Comparison of ENCODE assay signal across 17 cellular contexts in genomic region chr16:15658149-15658548, GRCh38. TPM values are rescaled to one million over a fixed set of nuclear protein-coding genes. Genes with fewer than 3 reads are reported as not detected.
DNase-seq lines count a peak whose midpoint lies in the region; ATAC-seq, FAIRE-seq and TF ChIP-seq lines count a peak whose summit lies in the region.
"Had no signal": no experiment of that assay in that cellular context is flagged by ENCODE, and none has a peak within 500 bp of the region (broad histone marks: within the 10 kb centered on the region; RNA-seq: fewer than 3 reads in every experiment).

No MANE protein-coding gene starts in this region.

- TF ChIP-seq CTCF in HCT116 (IDR thresholded peaks at IDR 0.05 in 2 of 3, conservative IDR thresholded peaks at IDR 0.05 in 1 of 3; ENCODE audit: borderline replicate concordance in 1 of 3, insufficient read depth in 1 of 3, low read depth in 2 of 3, low read length in 2 of 3) (no peak), GM12878 (IDR thresholded peaks at IDR 0.05 in 2 of 3, conservative IDR thresholded peaks at IDR 0.05 in 1 of 3; ENCODE audit: control insufficient read depth in 2 of 3, extremely low read depth in 1 of 3, insufficient read depth in 1 of 3, low read depth in 3 of 3, low read length in 3 of 3) (no peak), spleen (IDR thresholded peaks at IDR 0.05 in 8 of 11, conservative IDR thresholded peaks at IDR 0.05 in 3 of 11) (no peak)

- SMC1A ChIA-PET in GM12878 (lab: Charles Lee; ENCODE audit: uncharacterized antibody, unreplicated experiment) = interaction anchor here (1.0 to 4.1 kb wide), 2 partner anchors 14 to 20 kb away, joined by 4 to 43 read pairs; partner anchors contain the start of gene MARF1

- in situ Hi-C loops in GM12878 (cut with MboI) = no loop called here

- RAD21 ChIA-PET in HCT116 (lab: Charles Lee; ENCODE audit: low non-redundant PET in 1 of 2, low total read pairs in 2 of 2, uncharacterized antibody in 2 of 2, unreplicated experiment in 2 of 2) (no interaction called here), GM12878 (lab: Charles Lee; ENCODE audit: unreplicated experiment) (interaction anchor here (0.7 to 1.8 kb wide), 5 partner anchors 7 to 26 kb away, joined by 3 to 5 read pairs (median 3); partner anchors contain the start of gene MARF1)

- peaks cover 30% of the 10 kb centered on the region for H3K4me1 Mint-ChIP-seq in T-helper 2 cell treated with Interferon-gamma antibody and Interleukin-4, amounts not matched to agents 5 μg/mL and 100 μg/mL, for 36 hours (ENCODE audit: low read depth)

- TF ChIP-seq POLR2A in HCT116 (IDR thresholded peaks at IDR 0.05; ENCODE audit: borderline replicate concordance, extremely low read depth, insufficient read depth, insufficient read length) (no peak), GM12878 (IDR thresholded peaks at IDR 0.05; ENCODE audit: low read depth, low read length) (no peak), spleen (IDR thresholded peaks at IDR 0.05) (no peak)

- BruUV-seq in HCT116 (replicated peaks; lab: Mats Ljungman, UMichigan) = no TSS peak
- BruUV-seq in GM12878 (replicated peaks; lab: Mats Ljungman, UMichigan) = no TSS peak

- no peaks in the 10 kb centered on the region for H3K9me3 Mint-ChIP-seq in T-helper 2 cell treated with Interferon-gamma antibody and Interleukin-4, amounts not matched to agents 5 μg/mL and 100 μg/mL, for 36 hours

- peaks cover 38% of the 10 kb centered on the region for H3K36me3 Mint-ChIP-seq in T-helper 2 cell treated with Interferon-gamma antibody and Interleukin-4, amounts not matched to agents 5 μg/mL and 100 μg/mL, for 36 hours (ENCODE audit: low read depth)

- H3K9ac ChIP-seq in HCT116 (ENCODE audit: low read length) (no peak overlapping the region), GM12878 (ENCODE audit: control insufficient read depth, insufficient read depth, low read length) (no peak overlapping the region)

- DNase-seq in T-helper 2 cell treated with Interferon-gamma antibody and Interleukin-4, amounts not matched to agents 5 μg/mL and 100 μg/mL, for 36 hours (ENCODE audit: low spot score) = no peak
- DNase-seq in T-helper 2 cell = no peak
- no peak for DNase-seq in HCT116 (ENCODE audit: low read depth, low spot score)
- no peak for DNase-seq in GM12878 (ENCODE audit: low read depth, low spot score)
- peak; percentile 30 for DNase-seq in spleen
- no peak for DNase-seq in cortex of kidney (lab: John Stamatoyannopoulos, UW)
- no peak for DNase-seq in right cardiac atrium
- DNase-seq: activated T-cell treated with anti-CD3 and anti-CD28 coated beads, Interleukin-2, amount 50 U/mL, for 1 hour; GF-D8; mucosa of descending colon; NCI-H187; NCI-H526 had no signal

- no peak overlapping the region for H2AFZ ChIP-seq in HCT116 (ENCODE audit: low read depth, low read length, poor library complexity, severe bottlenecking)
- H2AFZ ChIP-seq in GM12878 (ENCODE audit: control insufficient read depth, low read depth, low read length) = no peak overlapping the region

- H3K27ac ChIP-seq in HCT116 (ENCODE audit: low read depth, low read length) = no peak overlapping the region
- no peak overlapping the region for H3K27ac ChIP-seq in GM12878 (ENCODE audit: control insufficient read depth, insufficient read depth)
- peak overlapping the region in 5 of 8 donors; percentile 41 to 83 (median 70) for H3K27ac ChIP-seq in spleen
- H3K27ac ChIP-seq in right cardiac atrium (ENCODE audit: low read length) = no peak overlapping the region
- H3K27ac ChIP-seq: coronary artery had no signal

- H3K4me2 ChIP-seq in HCT116 (ENCODE audit: low read length) (no peak overlapping the region), GM12878 (ENCODE audit: control insufficient read depth, insufficient read depth) (peak overlapping the region; percentile 47)

- ATAC-seq in HCT116 (peak; percentile 47), GM12878 (peak; percentile 84), HG02623 (IDR thresholded peaks at IDR 0.05; ENCODE audit: unreplicated experiment) (no peak), right cardiac atrium (no peak)
- ATAC-seq: mucosa of descending colon had no signal

- no peak for TF ChIP-seq RAD21 in HCT116 (IDR thresholded peaks at IDR 0.05; ENCODE audit: low read depth)
- TF ChIP-seq RAD21 in GM12878 (IDR thresholded peaks at IDR 0.05; ENCODE audit: insufficient read depth, low read depth, low read length) = no peak

- H3K9me3 ChIP-seq in HCT116 (ENCODE audit: control insufficient read depth in 1 of 2, insufficient read depth in 1 of 2, low read depth in 1 of 2, low read length in 2 of 2) (no peaks in the 10 kb centered on the region), GM12878 (replicated peaks; ENCODE audit: control insufficient read depth, insufficient read depth, low read length) (no peaks in the 10 kb centered on the region), spleen (no peaks in the 10 kb centered on the region), right cardiac atrium (ENCODE audit: control insufficient read depth, low read length) (no peaks in the 10 kb centered on the region)
- H3K9me3 ChIP-seq: mucosa of descending colon had no signal

- peak overlapping the region; percentile 55 for H3K27ac Mint-ChIP-seq in T-helper 2 cell treated with Interferon-gamma antibody and Interleukin-4, amounts not matched to agents 5 μg/mL and 100 μg/mL, for 36 hours

- no peaks in the 10 kb centered on the region for H3K9me2 ChIP-seq in HCT116 (ENCODE audit: insufficient read depth)

- FAIRE-seq in GM12878 (lab: Jason Lieb, UNC) = no peak
- FAIRE-seq: A204.1, astrocyte, RCC 7860 had no signal

- no peak for TF ChIP-seq EP300 in GM12878 (IDR thresholded peaks at IDR 0.05; ENCODE audit: borderline replicate concordance in 1 of 2, control insufficient read depth in 1 of 2, low read depth in 2 of 2, low read length in 2 of 2)

- H3K79me2 ChIP-seq in HCT116 (ENCODE audit: insufficient read depth, low read length) (peaks cover 88% of the 10 kb centered on the region), GM12878 (ENCODE audit: control insufficient read depth, insufficient read depth, low read length) (peaks cover 84% of the 10 kb centered on the region)

- H3K27me3 ChIP-seq in HCT116 (ENCODE audit: insufficient read depth, low read length) (no peaks in the 10 kb centered on the region), GM12878 (replicated peaks in 1 of 2; ENCODE audit: control insufficient read depth in 2 of 2, insufficient read depth in 2 of 2, low read length in 1 of 2) (no peaks in the 10 kb centered on the region), spleen (replicated peaks in 1 of 7) (no peaks in the 10 kb centered on the region), right cardiac atrium (ENCODE audit: control insufficient read depth, insufficient read depth) (no peaks in the 10 kb centered on the region)

- no peak overlapping the region for H3K4me3 Mint-ChIP-seq in T-helper 2 cell treated with Interferon-gamma antibody and Interleukin-4, amounts not matched to agents 5 μg/mL and 100 μg/mL, for 36 hours

- H4K20me1 ChIP-seq in HCT116 (ENCODE audit: insufficient read depth) (no peaks in the 10 kb centered on the region), GM12878 (ENCODE audit: control insufficient read depth, insufficient read depth) (peaks cover 3% of the 10 kb centered on the region; the same call in 1 of the 2 replicates)

- 38% methylated on average over 6 of the region's 6 CpGs for WGBS in GM12878 (ENCODE audit: insufficient coverage, insufficient replicate concordance, low lambda C conversion rate, missing lambda C conversion rate)
- 82 to 92% (median 90%) methylated on average over 5 to 6 of the region's 6 CpGs for WGBS in spleen, 5 donors
- 87% methylated on average over 6 of the region's 6 CpGs for whole genome bisulfite sequencing in right cardiac atrium

- intact Hi-C loops in HCT116 (cut with micrococcal nuclease) = no loop called here
- intact Hi-C loops in GM12878 (cut with micrococcal nuclease; ENCODE audit: unreplicated experiment) = no loop called here
- intact Hi-C loops in spleen (cut with DNase I; ENCODE audit: low total_unique reads) = no loop called here
- intact Hi-C loops in right cardiac atrium (cut with DNase I) = loop anchor here in 1 of 4 donors (10.0 kb wide), 1 partner anchor 47 kb away; no protein-coding TSS in a partner anchor

- H3K27me3 Mint-ChIP-seq in T-helper 2 cell treated with Interferon-gamma antibody and Interleukin-4, amounts not matched to agents 5 μg/mL and 100 μg/mL, for 36 hours (ENCODE audit: low read depth) = no peaks in the 10 kb centered on the region

- H3K4me1 ChIP-seq in HCT116 (ENCODE audit: control insufficient read depth in 1 of 2, insufficient read depth in 2 of 2, low read length in 2 of 2) = no peaks in the 10 kb centered on the region; a peak in 1 of 4 replicates
- H3K4me1 ChIP-seq in GM12878 (ENCODE audit: control insufficient read depth, insufficient read depth, low read length) = peaks cover 20% of the 10 kb centered on the region
- peaks cover 0 to 77% (median 33%) of the 10 kb centered on the region in 6 donors for H3K4me1 ChIP-seq in spleen
- H3K4me1 ChIP-seq in right cardiac atrium (ENCODE audit: control insufficient read depth, insufficient read depth, low read length) = peaks cover 6% of the 10 kb centered on the region

- POLR2A ChIA-PET in HCT116 (lab: Charles Lee) = no interaction called here
- POLR2A ChIA-PET in GM12878 (lab: Charles Lee) = interaction anchor here (0.5 to 1.5 kb wide), 3 partner anchors 12 to 166 kb away, joined by 3 to 11 read pairs (median 3); no protein-coding TSS in a partner anchor

- CTCF ChIA-PET in HCT116 (lab: Charles Lee) (interaction anchor here (0.7 kb wide), 1 partner anchor 24 kb away, joined by 3 read pairs; no protein-coding TSS in a partner anchor), GM12878 (lab: Yijun Ruan, JAX) (interaction anchor here (0.7 to 1.4 kb wide), 3 partner anchors 15 to 48 kb away, joined by 3 to 7 read pairs (median 3); partner anchors contain the start of gene MARF1)

- no peak overlapping the region for H3K4me3 ChIP-seq in HCT116 (replicated peaks in 1 of 2; ENCODE audit: low read depth in 1 of 2, low read length in 2 of 2)
- no peak overlapping the region for H3K4me3 ChIP-seq in GM12878
- no peak overlapping the region for H3K4me3 ChIP-seq in spleen
- no peak overlapping the region for H3K4me3 ChIP-seq in right cardiac atrium (ENCODE audit: low read length)
- H3K4me3 ChIP-seq: coronary artery, mucosa of descending colon had no signal

- peaks cover 2 to 7% of the 10 kb centered on the region in 2 experiments; a peak in 1 of 4 replicates for H3K36me3 ChIP-seq in HCT116 (ENCODE audit: control insufficient read depth in 1 of 2, insufficient read depth in 2 of 2, low read length in 2 of 2)
- H3K36me3 ChIP-seq in GM12878 (ENCODE audit: control insufficient read depth in 2 of 2, insufficient read depth in 2 of 2, low read length in 1 of 2) = peaks cover 7 to 14% of the 10 kb centered on the region in 2 experiments; a peak in 3 of 4 replicates
- H3K36me3 ChIP-seq in spleen = peaks cover 0 to 71% (median 3%) of the 10 kb centered on the region in 6 donors

RNA-seq across cellular contexts. Expression of gene NDE1, which starts 8.1 kb away (rescaled TPM):
- total RNA-seq in HCT116 (2021; ENCODE audit: unreplicated experiment) = 103 TPM
- polyA plus RNA-seq in HCT116 (2012) = 70.0 and 86.2 TPM in 2 replicates
- total RNA-seq in GM12878 (2013; cell fraction: nucleolus; rRNA removed) = 114 and 115 TPM in 2 replicates
- total RNA-seq in GM12878 (2014; rRNA removed) = 68.4 and 73.1 TPM in 2 replicates
- total RNA-seq in GM12878 (2014; rRNA removed; fragmentation: Illumina TruSeq; extraction: Trizol) = 89.0 and 92.8 TPM in 2 replicates
- total RNA-seq in GM12878 (2021) = 148 and 156 TPM in 2 replicates
- polyA plus RNA-seq in GM12878 (2011; ENCODE audit: low read depth) = 32.2 TPM
- polyA plus RNA-seq in GM12878 (2011; rRNA removed) = 47.9 and 51.1 TPM in 2 replicates
- polyA plus RNA-seq in GM12878 (2011; cell fraction: cytosol; rRNA removed) = 62.1 and 78.8 TPM in 2 replicates
- 34.2 and 47.9 TPM in 2 replicates for polyA plus RNA-seq in GM12878 (2011; cell fraction: nucleus; rRNA removed)
- polyA plus RNA-seq in GM12878 (2012) = 51.2 and 74.8 TPM in 2 replicates
- polyA plus RNA-seq in GM12878 (2014; fragmentation: Illumina TruSeq; extraction: Trizol) = 105 and 106 TPM in 2 replicates
- polyA plus RNA-seq in GM12878 (2014; fragmentation: Nextera tagmentation; extraction: Ambion mirVana) = 1 to 10 TPM; 5.7 to 7.4 TPM
- 82.8 and 92.7 TPM in 2 replicates for polyA plus RNA-seq in GM12878 (2014; rRNA removed)
- 100 to 1,000 TPM in 1 of 2 experiments, 10 to 100 TPM in 1; 94.6 to 110 TPM for polyA plus RNA-seq in GM12878 (2016; fragmentation: Nextera tagmentation; extraction: Ambion mirVana)
- polyA minus RNA-seq in GM12878 (2011; rRNA and poly(A)+ RNA removed) = 39.5 and 59.3 TPM in 2 replicates
- 40.0 and 49.7 TPM in 2 replicates for polyA minus RNA-seq in GM12878 (2011; cell fraction: cytosol; rRNA and poly(A)+ RNA removed)
- polyA minus RNA-seq in GM12878 (2011; cell fraction: nucleus; rRNA and poly(A)+ RNA removed) = 20.6 and 44.3 TPM in 2 replicates
- 10 to 100 TPM; 52.6 to 69.6 (median 60.6) TPM for total RNA-seq in spleen
- polyA plus RNA-seq in spleen = 10 to 100 TPM in 2 of 3 donors, 1 to 10 TPM in 1; 8.7 to 20.0 (median 10.6) TPM
- 10 to 100 TPM; 14.9 to 23.9 (median 17.8) TPM for total RNA-seq in right cardiac atrium
- polyA plus RNA-seq in right cardiac atrium = 8.6 TPM

RNA-seq across cellular contexts. Expression of gene MARF1, which starts 15.2 kb away (rescaled TPM):
- total RNA-seq in HCT116 (2021; ENCODE audit: unreplicated experiment) (59.4 TPM), GM12878 (2014; rRNA removed) (11.7 and 13.8 TPM in 2 replicates), GM12878 (2014; rRNA removed; fragmentation: Illumina TruSeq; extraction: Trizol) (13.0 and 13.5 TPM in 2 replicates), GM12878 (2021) (40.1 and 41.6 TPM in 2 replicates), spleen (100 to 1,000 TPM in 5 of 7 donors, 10 to 100 TPM in 2; 79.4 to 169 (median 134) TPM), right cardiac atrium (10 to 100 TPM; 47.0 to 57.3 (median 52.3) TPM)
- 22.0 and 22.9 TPM in 2 replicates for polyA plus RNA-seq in HCT116 (2012)
- 164 and 178 TPM in 2 replicates for total RNA-seq in GM12878 (2013; cell fraction: nucleolus; rRNA removed)
- 21.0 TPM for polyA plus RNA-seq in GM12878 (2011; ENCODE audit: low read depth)
- polyA plus RNA-seq in GM12878 (2011; rRNA removed) (21.4 and 24.1 TPM in 2 replicates), GM12878 (2014; fragmentation: Illumina TruSeq; extraction: Trizol) (23.8 and 27.7 TPM in 2 replicates), GM12878 (2014; fragmentation: Nextera tagmentation; extraction: Ambion mirVana) (1 to 10 TPM; 4.5 to 5.9 TPM), GM12878 (2014; rRNA removed) (19.1 and 20.7 TPM in 2 replicates), GM12878 (2016; fragmentation: Nextera tagmentation; extraction: Ambion mirVana) (10 to 100 TPM; 13.4 to 14.3 TPM), spleen (10 to 100 TPM; 24.0 to 33.9 (median 33.8) TPM), right cardiac atrium (15.8 TPM)
- 13.3 and 19.5 TPM in 2 replicates for polyA plus RNA-seq in GM12878 (2011; cell fraction: cytosol; rRNA removed)
- 75.8 and 83.5 TPM in 2 replicates for polyA plus RNA-seq in GM12878 (2011; cell fraction: nucleus; rRNA removed)
- polyA plus RNA-seq in GM12878 (2012) = 19.9 and 20.7 TPM in 2 replicates
- 27.6 and 60.3 TPM in 2 replicates for polyA minus RNA-seq in GM12878 (2011; rRNA and poly(A)+ RNA removed)
- polyA minus RNA-seq in GM12878 (2011; cell fraction: cytosol; rRNA and poly(A)+ RNA removed) = 13.4 and 13.9 TPM in 2 replicates
- polyA minus RNA-seq in GM12878 (2011; cell fraction: nucleus; rRNA and poly(A)+ RNA removed) = 34.2 and 47.5 TPM in 2 replicates

Comparison
In these comparisons a context has a peak if more than half of its experiments do, and no peak if none do; other contexts are left out.
1. ATAC-seq: peak in HCT116 (single experiment) and GM12878 (single experiment); none in HG02623 (single experiment) and right cardiac atrium (0 of 2).
2. H3K27ac ChIP-seq: peak in spleen (5 of 8); none in HCT116 (single experiment), GM12878 (single experiment) and right cardiac atrium (single experiment).